Comparison of ENCODE assay signal across 15 cellular contexts in genomic region chr10:32942081-32942480, GRCh38. TPM values are rescaled to one million over a fixed set of nuclear protein-coding genes. Genes with fewer than 3 reads are reported as not detected.
A peak's percentile ranks its signal among the peaks of the same experiment; 100 is the strongest.
DNase-seq lines count a peak whose midpoint lies in the region; ATAC-seq, FAIRE-seq and TF ChIP-seq lines count a peak whose summit lies in the region.
"Had no signal": no experiment of that assay in that cellular context is flagged by ENCODE, and none has a peak within 500 bp of the region (broad histone marks: within the 10 kb centered on the region; RNA-seq: fewer than 3 reads in every experiment).

No MANE protein-coding gene starts in this region.

- H3K36me3 ChIP-seq in breast epithelium (no peaks in the 10 kb centered on the region), keratinocyte (ENCODE audit: control insufficient read depth in 2 of 2, extremely low read depth in 1 of 2, insufficient read depth in 2 of 2, low read length in 2 of 2) (peaks cover 1 to 29% of the 10 kb centered on the region in 2 experiments), tibial artery (no peaks in the 10 kb centered on the region)

- no peak for FAIRE-seq in keratinocyte (lab: Jason Lieb, UNC)
- FAIRE-seq: endometrium, kidney had no signal

- TF ChIP-seq POLR2A in breast epithelium (IDR thresholded peaks at IDR 0.05): no peak

- H3K9me3 Mint-ChIP-seq in MCF 10A (ENCODE audit: unreplicated experiment): no peaks in the 10 kb centered on the region
- no peaks in the 10 kb centered on the region for H3K9me3 Mint-ChIP-seq in activated B cell treated with CpG ODN at 0.5 μM for 24 hours
- H3K9me3 Mint-ChIP-seq: activated naive CD4-positive, alpha-beta T cell treated with anti-CD3 and anti-CD28 coated beads, Interleukin-2, amount 10 ng/mL, durations not matched to agents 7 days and 5 days had no signal

- ATAC-seq in activated B cell treated with CpG ODN at 0.5 μM for 24 hours (ENCODE audit: low read depth) (no peak), HG02840 (IDR thresholded peaks at IDR 0.05; ENCODE audit: low FRiP score, unreplicated experiment) (no peak)

- H3K27ac Mint-ChIP-seq in MCF 10A (ENCODE audit: low read depth, unreplicated experiment): peak overlapping the region; percentile 97
- peak overlapping the region; percentile 5 for H3K27ac Mint-ChIP-seq in activated B cell treated with CpG ODN at 0.5 μM for 24 hours
- H3K27ac Mint-ChIP-seq: activated naive CD4-positive, alpha-beta T cell treated with anti-CD3 and anti-CD28 coated beads, Interleukin-2, amount 10 ng/mL, durations not matched to agents 7 days and 5 days had no signal

- H3K27ac ChIP-seq in breast epithelium (peak overlapping the region in 1 of 2 donors; percentile 88), keratinocyte (ENCODE audit: control insufficient read depth, insufficient read depth, low read length) (no peak overlapping the region), tibial artery (peak overlapping the region; percentile 14 to 65)

- peaks cover 18% of the 10 kb centered on the region for H3K9me1 ChIP-seq in keratinocyte (ENCODE audit: control insufficient read depth, extremely low read depth, insufficient read depth, low read length)

- no peak overlapping the region for H2AFZ ChIP-seq in keratinocyte (ENCODE audit: control insufficient read depth, low read length)

- H3K9me3 ChIP-seq in breast epithelium (no peaks in the 10 kb centered on the region), keratinocyte (ENCODE audit: control insufficient read depth, low read depth, low read length) (no peaks in the 10 kb centered on the region), tibial artery (no peaks in the 10 kb centered on the region)

- POLR2A ChIA-PET in MCF 10A (lab: Yijun Ruan, JAX): interaction anchor here (0.7 to 19.5 kb wide), 5 partner anchors 10 to 885 kb away, joined by 3 to 333 read pairs (median 10); partner anchors contain the start of gene ITGB1
- POLR2A ChIA-PET in activated B cell treated with CpG ODN at 0.5 μM for 24 hours (lab: Charles Lee): interaction anchor here (1.6 kb wide), 1 partner anchor 15 kb away, joined by 7 read pairs; no protein-coding TSS in a partner anchor

- intact Hi-C loops in MCF 10A (cut with micrococcal nuclease) (no loop called here), breast epithelium (cut with DNase I; ENCODE audit: low total_unique reads) (no loop called here), activated B cell treated with CpG ODN at 0.5 μM for 24 hours (cut with micrococcal nuclease) (no loop called here), tibial artery (cut with DNase I; ENCODE audit: low total_unique reads) (no loop called here)

- H3K4me3 ChIP-seq in breast epithelium (no peak overlapping the region), keratinocyte (ENCODE audit: control insufficient read depth in 2 of 3, extremely low read depth in 1 of 3, insufficient read depth in 2 of 3, low read depth in 1 of 3, low read length in 3 of 3) (peak overlapping the region in 1 of 3 experiments; percentile 4), tibial artery (no peak overlapping the region)

- TF ChIP-seq CTCF in MCF 10A (IDR thresholded peaks at IDR 0.05; ENCODE audit: unreplicated experiment) (no peak), breast epithelium (IDR thresholded peaks at IDR 0.05) (no peak), activated B cell treated with CpG ODN at 0.5 μM for 24 hours (IDR thresholded peaks at IDR 0.05) (no peak), keratinocyte (optimal IDR thresholded peaks at IDR 0.05 in 1 of 3, IDR thresholded peaks at IDR 0.05 in 1 of 3, conservative IDR thresholded peaks at IDR 0.05 in 1 of 3; ENCODE audit: extremely low read depth in 1 of 3, insufficient read depth in 2 of 3, low read length in 3 of 3) (no peak), tibial artery (IDR thresholded peaks at IDR 0.05) (no peak)

- H3K36me3 Mint-ChIP-seq in MCF 10A (ENCODE audit: insufficient read depth, unreplicated experiment) (peaks cover 31% of the 10 kb centered on the region), activated B cell treated with CpG ODN at 0.5 μM for 24 hours (ENCODE audit: low read depth) (peaks cover 15% of the 10 kb centered on the region)
- H3K36me3 Mint-ChIP-seq: activated naive CD4-positive, alpha-beta T cell treated with anti-CD3 and anti-CD28 coated beads, Interleukin-2, amount 10 ng/mL, durations not matched to agents 7 days and 5 days had no signal

- H3K27me3 ChIP-seq in breast epithelium (no peaks in the 10 kb centered on the region), keratinocyte (ENCODE audit: control insufficient read depth, extremely low read depth, insufficient read depth, low read length) (no peaks in the 10 kb centered on the region), tibial artery (no peaks in the 10 kb centered on the region)

- H3K4me2 ChIP-seq in keratinocyte (ENCODE audit: control insufficient read depth, extremely low read depth, insufficient read depth, low read depth, low read length): peak overlapping the region; percentile 77

- H3K9ac ChIP-seq in keratinocyte (ENCODE audit: control insufficient read depth, extremely low read depth, insufficient read depth, low read length): no peak overlapping the region

- peaks cover 99% of the 10 kb centered on the region for H3K79me2 ChIP-seq in keratinocyte (ENCODE audit: control insufficient read depth, insufficient read depth, low read length)

- H3K4me1 Mint-ChIP-seq in MCF 10A (ENCODE audit: insufficient read depth, unreplicated experiment) (peaks cover 59% of the 10 kb centered on the region), activated B cell treated with CpG ODN at 0.5 μM for 24 hours (peaks cover 75% of the 10 kb centered on the region)

- no peak for DNase-seq in MCF 10A (ENCODE audit: unreplicated experiment)
- DNase-seq in breast epithelium (ENCODE audit: low spot score in 2 of 2): no peak
- DNase-seq in activated B cell treated with CpG ODN at 0.5 μM for 24 hours: no peak
- no peak for DNase-seq in keratinocyte (ENCODE audit: low read depth, low spot score)
- DNase-seq in tibial artery: no peak
- no peak for DNase-seq in cerebellar cortex (ENCODE audit: low spot score)
- DNase-seq in NCI-H2171 treated with DMSO at 0.1 percent for 48 hours (lab: John Stamatoyannopoulos, UW): no peak
- DNase-seq: activated naive CD4-positive, alpha-beta T cell treated with anti-CD3 and anti-CD28 coated beads, Interleukin-2, amount 10 ng/mL, durations not matched to agents 7 days and 5 days; caudate nucleus; kidney; NCI-H1417; NCI-H345; OCI-M1 had no signal

- BruUV-seq in MCF 10A (replicated peaks; lab: Mats Ljungman, UMichigan): no TSS peak

- H3K27me3 Mint-ChIP-seq in MCF 10A (ENCODE audit: insufficient read depth, unreplicated experiment) (no peaks in the 10 kb centered on the region), activated B cell treated with CpG ODN at 0.5 μM for 24 hours (no peaks in the 10 kb centered on the region)
- H3K27me3 Mint-ChIP-seq: activated naive CD4-positive, alpha-beta T cell treated with anti-CD3 and anti-CD28 coated beads, Interleukin-2, amount 10 ng/mL, durations not matched to agents 7 days and 5 days had no signal

- dilution Hi-C loops in keratinocyte (cut with MboI; ENCODE audit: extremely low pct_ligation_motif_present, low sequenced_read_pairs): no loop called here

- H3K4me1 ChIP-seq in breast epithelium (peaks cover 3 to 19% of the 10 kb centered on the region in 2 donors), keratinocyte (ENCODE audit: control insufficient read depth, extremely low read depth, insufficient read depth, low read length) (peaks cover 94% of the 10 kb centered on the region), tibial artery (peaks cover 0 to 99% (median 57%) of the 10 kb centered on the region in 4 donors)

- CTCF ChIA-PET in MCF 10A (lab: Yijun Ruan, JAX) (no interaction called here), activated B cell treated with CpG ODN at 0.5 μM for 24 hours (lab: Charles Lee) (no interaction called here)

- H4K20me1 ChIP-seq in keratinocyte (ENCODE audit: control insufficient read depth, extremely low read depth, insufficient read depth, low read length): peaks cover 75% of the 10 kb centered on the region

- H3K4me3 Mint-ChIP-seq in MCF 10A (ENCODE audit: unreplicated experiment) (no peak overlapping the region), activated B cell treated with CpG ODN at 0.5 μM for 24 hours (no peak overlapping the region)
- H3K4me3 Mint-ChIP-seq: activated naive CD4-positive, alpha-beta T cell treated with anti-CD3 and anti-CD28 coated beads, Interleukin-2, amount 10 ng/mL, durations not matched to agents 7 days and 5 days had no signal

RNA-seq across cellular contexts. Expression of gene ITGB1, which starts 15.9 kb away (rescaled TPM):
- total RNA-seq in MCF 10A (2022) (680 and 703 TPM in 2 replicates), breast epithelium (1,000 to 10,000 TPM in 1 of 3 donors, 100 to 1,000 TPM in 2; 438 to 1,565 (median 480) TPM), activated B cell treated with CpG ODN at 0.5 μM for 24 hours (80.3 and 87.4 TPM in 2 replicates)
- 1,026 to 1,445 TPM (median 1,030 TPM) in 3 replicates for polyA plus RNA-seq in keratinocyte
- polyA plus RNA-seq in keratinocyte (2011; ENCODE audit: low read depth): 511 TPM
- 420 and 664 TPM in 2 replicates for polyA plus RNA-seq in keratinocyte (2011; cell fraction: cytosol; rRNA removed)
- 1,436 and 2,106 TPM in 2 replicates for polyA plus RNA-seq in keratinocyte (2011; cell fraction: nucleus; rRNA removed)
- 328 and 1,010 TPM in 2 replicates for polyA plus RNA-seq in keratinocyte (2012; ENCODE audit: low replicate concordance)
- 361 to 979 TPM (median 522 TPM) in 3 replicates for polyA minus RNA-seq in keratinocyte
- 475 TPM for polyA minus RNA-seq in keratinocyte (2011; cell fraction: cytosol; rRNA and poly(A)+ RNA removed)
- 1,567 and 2,524 TPM in 2 replicates for polyA minus RNA-seq in keratinocyte (2011; cell fraction: nucleus; rRNA and poly(A)+ RNA removed)
